31 cellular contexts compared by ENCODE assay signal in genomic region chr16:89801800-89802199, GRCh38. TPM values are rescaled to one million over a fixed set of nuclear protein-coding genes. Genes with fewer than 3 reads are reported as not detected.
DNase-seq lines count a peak whose midpoint lies in the region; ATAC-seq and TF ChIP-seq lines count a peak whose summit lies in the region.
"Had no signal": no experiment of that assay in that cellular context is flagged by ENCODE, and none has a peak within 500 bp of the region (broad histone marks: within the 10 kb centered on the region; RNA-seq: fewer than 3 reads in every experiment).

No MANE protein-coding gene starts in this region.

- H2BK120ac ChIP-seq in mesendoderm (ENCODE audit: low read depth, low read length), result no peak overlapping the region

- H3K27ac Mint-ChIP-seq in activated naive CD4-positive, alpha-beta T cell treated with anti-CD3 and anti-CD28 coated beads, Interleukin-2, amount 50 U/mL, for 72 hours, result no peak overlapping the region
- H3K27ac Mint-ChIP-seq: activated B cell treated with CpG ODN at 0.5 μM for 24 hours; activated CD8-positive, alpha-beta memory T cell treated with anti-CD3 and anti-CD28 coated beads, Interleukin-2, amount 10 ng/mL, durations not matched to agents 7 days and 5 days; activated T-helper 1 cell treated with anti-CD3 and anti-CD28 coated beads, Interleukin-12 subunit alpha, Interleukin-12 subunit beta, Interleukin-2, Interleukin-4 antibody, amounts not matched to agents 30 ng/mL and 10 ng/mL and 1 ng/mL, durations not matched to agents 14 hours and 24 hours and 36 hours; effector memory CD8-positive, alpha-beta T cell had no signal

- no peak overlapping the region for H3K18ac ChIP-seq in mesendoderm (ENCODE audit: low read length)

- H3K79me1 ChIP-seq in mesendoderm (ENCODE audit: low read length), result no peaks in the 10 kb centered on the region

- peaks cover 17 to 27% of the 10 kb centered on the region in 2 donors for H3K36me3 Mint-ChIP-seq in activated naive CD4-positive, alpha-beta T cell treated with anti-CD3 and anti-CD28 coated beads, Interleukin-2, amount 50 U/mL, for 72 hours

- DNase-seq in DMS 273 treated with DMSO at 0.1 percent for 48 hours (lab: John Stamatoyannopoulos, UW), result peak; percentile 28
- DNase-seq in NCI-H2171 (lab: John Stamatoyannopoulos, UW), result peak; percentile 87
- DNase-seq in cardiac fibroblast (ENCODE audit: low read depth in 2 of 2), result peak; percentile 29 to 60
- peak; percentile 45 to 71 for DNase-seq in foreskin fibroblast
- DNase-seq in mesendoderm, result no peak
- DNase-seq in T1000 (lab: John Stamatoyannopoulos, UW), result no peak
- no peak for DNase-seq in activated naive CD4-positive, alpha-beta T cell treated with anti-CD3 and anti-CD28 coated beads, Interleukin-2, amount 50 U/mL, for 72 hours (ENCODE audit: low spot score in 2 of 2)
- DNase-seq in medulla oblongata (ENCODE audit: extremely low spot score), result no peak
- DNase-seq: ACHN; activated B cell treated with CpG ODN at 0.5 μM for 24 hours; activated CD8-positive, alpha-beta memory T cell treated with anti-CD3 and anti-CD28 coated beads, Interleukin-2, amount 10 ng/mL, durations not matched to agents 7 days and 5 days; activated naive CD4-positive, alpha-beta T cell treated with anti-CD3 and anti-CD28 coated beads, Interleukin-2, amount 10 ng/mL, durations not matched to agents 7 days and 5 days; colonic mucosa; DMS53; effector memory CD8-positive, alpha-beta T cell; GF-D8; glutamatergic neuron; islet precursor cell; NCI-H1436; NCI-H524 treated with DMSO at 0.1 percent for 48 hours; Peyer's patch; SHP77 treated with DMSO at 0.1 percent for 48 hours; spleen; SW 1271; trophoblast cell had no signal

- no peaks in the 10 kb centered on the region for H3K27me3 ChIP-seq in mesendoderm (ENCODE audit: insufficient read depth, low read length, poor library complexity)
- H3K27me3 ChIP-seq: colonic mucosa, esophagus muscularis mucosa, Peyer's patch, right atrium auricular region, spleen had no signal

- H2BK15ac ChIP-seq in mesendoderm (replicated peaks; ENCODE audit: low read depth), result no peak overlapping the region

- H3K9me3 Mint-ChIP-seq in activated naive CD4-positive, alpha-beta T cell treated with anti-CD3 and anti-CD28 coated beads, Interleukin-2, amount 50 U/mL, for 72 hours, result no peaks in the 10 kb centered on the region
- H3K9me3 Mint-ChIP-seq: activated B cell treated with CpG ODN at 0.5 μM for 24 hours; activated naive CD4-positive, alpha-beta T cell treated with anti-CD3 and anti-CD28 coated beads, Interleukin-2, amount 10 ng/mL, durations not matched to agents 7 days and 5 days; activated T-helper 1 cell treated with anti-CD3 and anti-CD28 coated beads, Interleukin-12 subunit alpha, Interleukin-12 subunit beta, Interleukin-2, Interleukin-4 antibody, amounts not matched to agents 30 ng/mL and 10 ng/mL and 1 ng/mL, durations not matched to agents 14 hours and 24 hours and 36 hours; effector memory CD8-positive, alpha-beta T cell had no signal

- H3K4me3 ChIP-seq in cardiac fibroblast (replicated peaks in 1 of 2; ENCODE audit: low read depth in 2 of 2, low read length in 2 of 2) (no peak overlapping the region), foreskin fibroblast (ENCODE audit: low read depth in 1 of 2, low read length in 2 of 2) (no peak overlapping the region), mesendoderm (ENCODE audit: low read length) (no peak overlapping the region)
- H3K4me3 ChIP-seq: colonic mucosa, esophagus muscularis mucosa, HAP-1, K562, Peyer's patch, right atrium auricular region, spleen had no signal

- H3K9ac ChIP-seq in mesendoderm (ENCODE audit: low read length), result no peak overlapping the region
- H3K9ac ChIP-seq: parathyroid adenoma had no signal

- no peak overlapping the region for H4K5ac ChIP-seq in mesendoderm (ENCODE audit: low read length)

- no peak for ATAC-seq in activated naive CD4-positive, alpha-beta T cell treated with anti-CD3 and anti-CD28 coated beads, Interleukin-2, amount 50 U/mL, for 72 hours
- ATAC-seq: activated CD8-positive, alpha-beta memory T cell treated with anti-CD3 and anti-CD28 coated beads, Interleukin-2, amount 10 ng/mL, durations not matched to agents 7 days and 5 days; effector memory CD8-positive, alpha-beta T cell; K562 had no signal

- no peak overlapping the region for H2AK5ac ChIP-seq in mesendoderm (ENCODE audit: low read length)

- H3K23ac ChIP-seq in mesendoderm (ENCODE audit: low read length), result no peak overlapping the region

- no peak overlapping the region for H3K27ac ChIP-seq in mesendoderm (ENCODE audit: low read depth, low read length)
- H3K27ac ChIP-seq: colonic mucosa, esophagus muscularis mucosa, parathyroid adenoma, Peyer's patch, right atrium auricular region, spleen had no signal

- H3K4me1 ChIP-seq in mesendoderm (ENCODE audit: control insufficient read depth, low read depth, low read length), result no peaks in the 10 kb centered on the region
- H3K4me1 ChIP-seq: colonic mucosa, HAP-1, parathyroid adenoma, Peyer's patch had no signal

- H3K36me3 ChIP-seq in mesendoderm (ENCODE audit: control insufficient read depth, insufficient read depth, low read length), result peaks cover 17% of the 10 kb centered on the region
- H3K36me3 ChIP-seq: colonic mucosa, esophagus muscularis mucosa, Peyer's patch, right atrium auricular region had no signal

- H3K4ac ChIP-seq in mesendoderm (ENCODE audit: low read depth, low read length), result no peak overlapping the region

- no peak overlapping the region for H3K4me2 ChIP-seq in mesendoderm (ENCODE audit: low read length)

- no peak overlapping the region for H2BK5ac ChIP-seq in mesendoderm (ENCODE audit: low read length)

- no peak overlapping the region for H4K8ac ChIP-seq in mesendoderm (ENCODE audit: low read depth, low read length)

- H3K79me2 ChIP-seq in mesendoderm (ENCODE audit: control insufficient read depth, insufficient read depth, low read length), result no peaks in the 10 kb centered on the region
- H3K79me2 ChIP-seq: parathyroid adenoma had no signal

- TF ChIP-seq CTCF in cardiac fibroblast (IDR thresholded peaks at IDR 0.05; ENCODE audit: low read depth, low read length) (no peak), foreskin fibroblast (IDR thresholded peaks at IDR 0.05; ENCODE audit: low read depth, low read length) (no peak)

- H3K56ac ChIP-seq in mesendoderm (ENCODE audit: low read length), result no peak overlapping the region

- WGBS in mesendoderm (ENCODE audit: extremely low coverage, insufficient coverage, low lambda C conversion rate), result no CpG with 5 or more reads among the region's 12 CpGs

RNA-seq across cellular contexts. Expression of gene FANCA, which starts 14.6 kb away (rescaled TPM):
- 28.0 TPM for polyA plus RNA-seq in mesendoderm (2013, experiment 1 of 2)
- polyA plus RNA-seq in mesendoderm (2013, experiment 2 of 2), result 28.8 TPM
- total RNA-seq in activated naive CD4-positive, alpha-beta T cell treated with anti-CD3 and anti-CD28 coated beads, Interleukin-2, amount 50 U/mL, for 72 hours, result 100 to 1,000 TPM; 123 to 194 TPM

RNA-seq across cellular contexts. Expression of gene SPIRE2, which starts 26.5 kb away (rescaled TPM):
- 2.6 TPM for polyA plus RNA-seq in mesendoderm (2013, experiment 1 of 2)
- polyA plus RNA-seq in mesendoderm (2013, experiment 2 of 2), result 2.7 TPM
- 1 to 10 TPM; 1.9 to 2.6 TPM for total RNA-seq in activated naive CD4-positive, alpha-beta T cell treated with anti-CD3 and anti-CD28 coated beads, Interleukin-2, amount 50 U/mL, for 72 hours

Comparison
In these comparisons a context has a peak if more than half of its experiments do, and no peak if none do; other contexts are left out.
1. DNase-seq: peak in DMS 273 treated with DMSO at 0.1 percent for 48 hours (single experiment), NCI-H2171 (single experiment), cardiac fibroblast (2 of 2) and foreskin fibroblast (2 of 2); none in mesendoderm (single experiment), T1000 (single experiment), activated naive CD4-positive, alpha-beta T cell treated with anti-CD3 and anti-CD28 coated beads, Interleukin-2, amount 50 U/mL, for 72 hours (0 of 2) and medulla oblongata (single experiment).